ENCODE assay signal across 15 cellular contexts in the genomic region with DNA sequence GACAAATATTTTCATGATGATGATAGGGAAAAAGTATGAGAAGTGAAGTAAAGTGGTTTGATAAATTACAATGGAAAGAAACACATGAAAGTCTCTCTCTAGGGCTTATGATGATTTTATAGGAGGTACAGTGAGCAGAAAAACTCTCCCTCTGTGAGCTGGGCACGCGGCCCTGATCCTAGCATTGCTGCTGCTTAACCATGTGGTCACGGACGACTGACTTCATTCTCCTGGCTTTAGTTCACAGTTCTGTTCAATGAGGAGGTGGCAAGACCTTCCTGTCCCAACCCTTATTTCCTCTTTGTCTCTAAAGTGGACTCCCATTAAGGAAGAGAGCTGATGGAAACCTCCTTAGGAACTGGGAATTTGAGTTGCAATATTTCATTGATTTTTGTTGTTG. TPM values are rescaled to one million over a fixed set of nuclear protein-coding genes. Genes with fewer than 3 reads are reported as not detected.
DNase-seq lines count a peak whose midpoint lies in the region; ATAC-seq lines count a peak whose summit lies in the region.
"Had no signal": no experiment of that assay in that cellular context is flagged by ENCODE, and none has a peak within 500 bp of the region (broad histone marks: within the 10 kb centered on the region; RNA-seq: fewer than 3 reads in every experiment).

No MANE protein-coding gene starts in this region.

- H3K36me3 Mint-ChIP-seq in activated CD4-positive, alpha-beta memory T cell treated with anti-CD3 and anti-CD28 coated beads for 36 hours = no peaks in the 10 kb centered on the region
- no peaks in the 10 kb centered on the region for H3K36me3 Mint-ChIP-seq in T-helper 17 cell (ENCODE audit: low read depth)

- no peak overlapping the region for H3K4me3 Mint-ChIP-seq in activated CD4-positive, alpha-beta memory T cell treated with anti-CD3 and anti-CD28 coated beads for 36 hours
- H3K4me3 Mint-ChIP-seq in T-helper 17 cell = no peak overlapping the region

- DNase-seq in DMS 273 (lab: John Stamatoyannopoulos, UW; ENCODE audit: unreplicated experiment) = peak; percentile 18
- no peak for DNase-seq in DMS 273 treated with DMSO at 0.1 percent for 48 hours (lab: John Stamatoyannopoulos, UW)
- DNase-seq in NCI-H2196 treated with DMSO at 0.1 percent for 48 hours (lab: John Stamatoyannopoulos, UW; ENCODE audit: unreplicated experiment) = peak; percentile 36
- DNase-seq in head of caudate nucleus = peak in 26 of 42 donors; percentile 11 to 74 (median 28)
- peak; percentile 64 for DNase-seq in renal cortical epithelial cell (ENCODE audit: low read depth)
- DNase-seq in activated CD4-positive, alpha-beta memory T cell treated with anti-CD3 and anti-CD28 coated beads for 36 hours = no peak
- no peak for DNase-seq in T-helper 17 cell
- DNase-seq: activated CD4-positive, CD25-positive, alpha-beta regulatory T cell treated with anti-CD3 and anti-CD28 coated beads, Interleukin-2, amount 50 U/mL, for 72 hours; activated T-cell treated with anti-CD3 and anti-CD28 coated beads, Interleukin-2, amount 50 U/mL, for 48 hours; effector memory CD4-positive, alpha-beta T cell; SW 1271; trophoblast cell had no signal

- H3K27me3 Mint-ChIP-seq in activated CD4-positive, alpha-beta memory T cell treated with anti-CD3 and anti-CD28 coated beads for 36 hours = peaks cover 3% of the 10 kb centered on the region
- peaks cover 6% of the 10 kb centered on the region for H3K27me3 Mint-ChIP-seq in T-helper 17 cell

- CTCF ChIA-PET in activated CD4-positive, alpha-beta memory T cell treated with anti-CD3 and anti-CD28 coated beads for 36 hours (lab: Charles Lee) = no interaction called here

- H3K4me1 Mint-ChIP-seq in activated CD4-positive, alpha-beta memory T cell treated with anti-CD3 and anti-CD28 coated beads for 36 hours (ENCODE audit: low read depth) = no peaks in the 10 kb centered on the region
- no peaks in the 10 kb centered on the region for H3K4me1 Mint-ChIP-seq in T-helper 17 cell

- H3K9me3 ChIP-seq in T-helper 17 cell (ENCODE audit: control insufficient read depth, low read length, poor library complexity, severe bottlenecking) = no peaks in the 10 kb centered on the region
- H3K9me3 ChIP-seq: adrenal gland had no signal

- H3K27ac Mint-ChIP-seq in activated CD4-positive, alpha-beta memory T cell treated with anti-CD3 and anti-CD28 coated beads for 36 hours = no peak overlapping the region
- H3K27ac Mint-ChIP-seq in T-helper 17 cell = no peak overlapping the region

- POLR2A ChIA-PET in activated CD4-positive, alpha-beta memory T cell treated with anti-CD3 and anti-CD28 coated beads for 36 hours (lab: Charles Lee) = no interaction called here

- ATAC-seq in HG02885 (IDR thresholded peaks at IDR 0.05; ENCODE audit: poor library complexity, unreplicated experiment) (no peak), T-helper 17 cell (no peak)

- no peaks in the 10 kb centered on the region for H3K9me3 Mint-ChIP-seq in activated CD4-positive, alpha-beta memory T cell treated with anti-CD3 and anti-CD28 coated beads for 36 hours

- intact Hi-C loops in head of caudate nucleus (cut with DNase I) = no loop called here
- intact Hi-C loops in activated CD4-positive, alpha-beta memory T cell treated with anti-CD3 and anti-CD28 coated beads for 36 hours (cut with micrococcal nuclease) = no loop called here

RNA-seq across cellular contexts. Expression of a gene that starts 8.1 kb away (rescaled TPM):
- total RNA-seq in renal cortical epithelial cell (0.05 TPM in 1 of 2 replicates, not detected in the other), T-helper 17 cell (not detected)
- not detected for total RNA-seq in activated CD4-positive, alpha-beta memory T cell treated with anti-CD3 and anti-CD28 coated beads for 36 hours
- total RNA-seq: OCI-LY7 had no signal

RNA-seq across cellular contexts. Expression of a gene that starts 30.5 kb away (rescaled TPM):
- total RNA-seq in renal cortical epithelial cell = 172 and 250 TPM in 2 replicates
- total RNA-seq in activated CD4-positive, alpha-beta memory T cell treated with anti-CD3 and anti-CD28 coated beads for 36 hours = 1 to 10 TPM; 3.6 to 5.0 TPM
- total RNA-seq in T-helper 17 cell = 1 to 10 TPM; 6.3 to 8.2 TPM
- total RNA-seq: OCI-LY7 had no signal

Comparison
In these comparisons a context has a peak if more than half of its experiments do, and no peak if none do; other contexts are left out.
1. DNase-seq: peak in DMS 273 (single experiment), NCI-H2196 treated with DMSO at 0.1 percent for 48 hours (single experiment), head of caudate nucleus (26 of 42) and renal cortical epithelial cell (single experiment); none in DMS 273 treated with DMSO at 0.1 percent for 48 hours (single experiment), activated CD4-positive, alpha-beta memory T cell treated with anti-CD3 and anti-CD28 coated beads for 36 hours (single experiment) and T-helper 17 cell (0 of 3).
2. RNA of a gene that starts 30.5 kb away (total RNA-seq): 172 to 250 TPM in renal cortical epithelial cell; 6.3 to 8.2 TPM in T-helper 17 cell and 3.6 to 5.0 TPM in activated CD4-positive, alpha-beta memory T cell treated with anti-CD3 and anti-CD28 coated beads for 36 hours; every median in the first group is over 10 times any median in the second.